In the genomic region with DNA sequence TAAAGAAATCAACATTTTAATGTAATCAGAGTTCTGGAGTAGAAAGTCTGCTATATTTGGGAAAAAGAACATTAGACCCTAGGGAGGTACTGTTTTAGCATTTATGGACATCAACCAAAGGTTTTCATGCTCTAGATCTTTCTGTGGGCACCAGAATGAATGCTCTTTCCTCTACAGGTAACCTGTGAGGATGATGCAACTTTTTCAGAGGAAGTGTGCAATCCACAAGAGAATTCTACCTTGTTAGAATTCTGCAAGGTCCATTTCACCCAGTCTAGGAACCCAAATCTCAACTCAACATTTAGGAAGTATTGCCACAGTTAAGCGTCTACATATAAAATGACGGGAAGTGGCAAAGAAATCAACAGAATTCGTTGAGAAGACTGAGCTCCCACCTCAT, we compare ENCODE assay signal across 35 cellular contexts.
"Had no signal": no experiment of that assay in that cellular context is flagged by ENCODE, and none has a peak within 500 bp of the region (broad histone marks: within the 10 kb centered on the region; RNA-seq: fewer than 3 reads in every experiment).

No MANE protein-coding gene starts in this region.

- H3K4me3 ChIP-seq: MG63 had no signal

- H3K9me3 ChIP-seq: MG63 had no signal

- DNase-seq: Karpas-422, Kasumi-1, MG63, MM.1S, NCI-H1048, NCI-H1092, NCI-H1092 treated with DMSO at 0.1 percent for 48 hours, NCI-H1105, NCI-H1105 treated with DMSO at 0.1 percent for 48 hours, NCI-H1417, NCI-H1417 treated with DMSO at 0.1 percent for 48 hours, NCI-H1436, NCI-H1436 treated with DMSO at 0.1 percent for 48 hours, NCI-H146, NCI-H1694, NCI-H1694 treated with DMSO at 0.1 percent for 48 hours, NCI-H187, NCI-H187 treated with DMSO at 0.1 percent for 48 hours, NCI-H1930, NCI-H2029, NCI-H2029 treated with DMSO at 0.1 percent for 48 hours, NCI-H2081, NCI-H2081 treated with DMSO at 0.1 percent for 48 hours, NCI-H2107, NCI-H2171, NCI-H2171 treated with DMSO at 0.1 percent for 48 hours, NCI-H2227 treated with DMSO at 0.1 percent for 48 hours, NCI-H226, NCI-H345, NCI-H446, NCI-H446 treated with DMSO at 0.1 percent for 48 hours, NCI-H510A, NCI-H510A treated with DMSO at 0.1 percent for 48 hours, NCI-H524, NCI-H524 treated with DMSO at 0.1 percent for 48 hours had no signal

- H3K27me3 ChIP-seq: MG63 had no signal

- H3K36me3 ChIP-seq: MG63 had no signal
